ENCODE assay signal across 16 cellular contexts in genomic region chr3:155097009-155097349, GRCh38. TPM values are rescaled to one million over a fixed set of nuclear protein-coding genes. Genes with fewer than 3 reads are reported as not detected.
A peak's percentile ranks its signal among the peaks of the same experiment; 100 is the strongest.
DNase-seq lines count a peak whose midpoint lies in the region; TF ChIP-seq lines count a peak whose summit lies in the region.
"Had no signal": no experiment of that assay in that cellular context is flagged by ENCODE, and none has a peak within 500 bp of the region (broad histone marks: within the 10 kb centered on the region; RNA-seq: fewer than 3 reads in every experiment).

No MANE protein-coding gene starts in this region.

- H3K4me2 ChIP-seq in BLaER1 treated with 17β-estradiol and CSF1 and Interleukin-3, amounts not matched to agents 10 nM and 100 nM: peak overlapping the region in 9 of 11 experiments; percentile 0 to 47 (median 22); a peak in 7 of 22 replicates
- H3K4me2 ChIP-seq in OCI-LY1 (ENCODE audit: low read length): no peak overlapping the region
- H3K4me2 ChIP-seq: A549, GM23338 had no signal

- H4K20me1 ChIP-seq in BLaER1 treated with 17β-estradiol and CSF1 and Interleukin-3, amounts not matched to agents 10 nM and 100 nM: no peaks in the 10 kb centered on the region
- H4K20me1 ChIP-seq in OCI-LY1 (ENCODE audit: insufficient read depth, low read length): no peaks in the 10 kb centered on the region

- H3K9me2 ChIP-seq in OCI-LY1 (ENCODE audit: low read depth, low read length): no peaks in the 10 kb centered on the region

- no peak overlapping the region for H3K9ac ChIP-seq in BLaER1 treated with 17β-estradiol and CSF1 and Interleukin-3, amounts not matched to agents 10 nM and 100 nM
- no peak overlapping the region for H3K9ac ChIP-seq in OCI-LY1 (ENCODE audit: low read length)
- H3K9ac ChIP-seq in subcutaneous abdominal adipose tissue (ENCODE audit: low read length in 5 of 5): no peak overlapping the region

- H3F3A ChIP-seq in OCI-LY1 (ENCODE audit: insufficient read depth, low read length): peaks cover 7% of the 10 kb centered on the region; the same call in 1 of the 2 replicates

- H3K79me2 ChIP-seq in OCI-LY1 (ENCODE audit: insufficient read depth, low read length): peaks cover 52% of the 10 kb centered on the region

- no peak overlapping the region for H3K27ac ChIP-seq in BLaER1 treated with 17β-estradiol and CSF1 and Interleukin-3, amounts not matched to agents 10 nM and 100 nM
- H3K27ac ChIP-seq in OCI-LY1 (ENCODE audit: low read depth, low read length, poor library complexity, severe bottlenecking): peak overlapping the region; percentile 22
- peak overlapping the region; percentile 14 for H3K27ac ChIP-seq in subcutaneous abdominal adipose tissue (ENCODE audit: low read depth, low read length)
- no peak overlapping the region for H3K27ac ChIP-seq in uterus
- no peak overlapping the region for H3K27ac ChIP-seq in dorsolateral prefrontal cortex
- H3K27ac ChIP-seq: 22Rv1, A549 had no signal

- no peak overlapping the region for H3K4me3 ChIP-seq in BLaER1 treated with 17β-estradiol and CSF1 and Interleukin-3, amounts not matched to agents 10 nM and 100 nM
- H3K4me3 ChIP-seq in OCI-LY1 (ENCODE audit: low read depth, low read length, poor library complexity, severe bottlenecking): no peak overlapping the region
- no peak overlapping the region for H3K4me3 ChIP-seq in subcutaneous abdominal adipose tissue (ENCODE audit: low read depth in 1 of 5, low read length in 5 of 5)
- no peak overlapping the region for H3K4me3 ChIP-seq in uterus
- H3K4me3 ChIP-seq in dorsolateral prefrontal cortex: no peak overlapping the region
- H3K4me3 ChIP-seq: A549, GM23338 had no signal

- intact Hi-C loops in uterus (cut with DNase I; ENCODE audit: low total_unique reads): no loop called here
- intact Hi-C loops in dorsolateral prefrontal cortex (cut with DNase I): no loop called here

- TF ChIP-seq POLR2A in uterus (IDR thresholded peaks at IDR 0.05): no peak

- H3K27me3 ChIP-seq in BLaER1 treated with 17β-estradiol and CSF1 and Interleukin-3, amounts not matched to agents 10 nM and 100 nM: no peaks in the 10 kb centered on the region
- no peaks in the 10 kb centered on the region for H3K27me3 ChIP-seq in OCI-LY1 (ENCODE audit: insufficient read depth, low read length)
- no peaks in the 10 kb centered on the region for H3K27me3 ChIP-seq in subcutaneous abdominal adipose tissue (ENCODE audit: control insufficient read depth in 5 of 5, insufficient read depth in 4 of 5, low read length in 5 of 5)
- no peaks in the 10 kb centered on the region for H3K27me3 ChIP-seq in uterus
- peaks cover 0 to 9% (median 0%) of the 10 kb centered on the region in 45 donors for H3K27me3 ChIP-seq in dorsolateral prefrontal cortex

- H3K36me3 ChIP-seq in BLaER1 treated with 17β-estradiol and CSF1 and Interleukin-3, amounts not matched to agents 10 nM and 100 nM: no peaks in the 10 kb centered on the region
- H3K36me3 ChIP-seq in OCI-LY1 (ENCODE audit: insufficient read depth, low read length): peaks cover 92% of the 10 kb centered on the region
- H3K36me3 ChIP-seq in subcutaneous abdominal adipose tissue (ENCODE audit: control insufficient read depth in 5 of 5, insufficient read depth in 5 of 5, low read length in 5 of 5): peaks cover 0 to 4% (median 0%) of the 10 kb centered on the region in 5 donors
- no peaks in the 10 kb centered on the region for H3K36me3 ChIP-seq in uterus

- TF ChIP-seq CTCF in OCI-LY1 (IDR thresholded peaks at IDR 0.05; ENCODE audit: low read length) (no peak), uterus (IDR thresholded peaks at IDR 0.05) (no peak), dorsolateral prefrontal cortex (IDR thresholded peaks at IDR 0.05 in 54 of 56, conservative IDR thresholded peaks at IDR 0.05 in 2 of 56; ENCODE audit: low read depth in 1 of 56, partially characterized antibody in 56 of 56) (no peak)

- peaks cover 17 to 28% (median 25%) of the 10 kb centered on the region in 10 experiments; a peak in 19 of 20 replicates for H3K4me1 ChIP-seq in BLaER1 treated with 17β-estradiol and CSF1 and Interleukin-3, amounts not matched to agents 10 nM and 100 nM
- H3K4me1 ChIP-seq in OCI-LY1 (ENCODE audit: insufficient read depth, low read length, severe bottlenecking) (peaks cover 41% of the 10 kb centered on the region), subcutaneous abdominal adipose tissue (ENCODE audit: control insufficient read depth in 5 of 5, insufficient read depth in 5 of 5, low read length in 5 of 5) (peaks cover 1 to 16% (median 10%) of the 10 kb centered on the region in 5 donors), uterus (no peaks in the 10 kb centered on the region)
- H3K4me1 ChIP-seq: A549, Caco-2 had no signal

- DNase-seq in SKM-1 treated with dmso at 0.1 percent for 144 hours (lab: John Stamatoyannopoulos, UW; ENCODE audit: unreplicated experiment): peak; percentile 20
- DNase-seq in MV-4-11 (lab: John Stamatoyannopoulos, UW): no peak
- no peak for DNase-seq in uterus
- DNase-seq in dorsolateral prefrontal cortex: no peak
- DNase-seq: AML-193, Caco-2, GDM1, H7, HFFc6 had no signal

- peaks cover 9 to 57% (median 47%) of the 10 kb centered on the region in 11 experiments; a peak in 20 of 22 replicates for H3K9me3 ChIP-seq in BLaER1 treated with 17β-estradiol and CSF1 and Interleukin-3, amounts not matched to agents 10 nM and 100 nM (replicated peaks in 1 of 11)
- H3K9me3 ChIP-seq in OCI-LY1 (ENCODE audit: low read length) (peaks cover 17% of the 10 kb centered on the region), subcutaneous abdominal adipose tissue (ENCODE audit: control insufficient read depth in 5 of 5, low read length in 5 of 5) (peaks cover 0 to 3% (median 0%) of the 10 kb centered on the region in 5 donors), uterus (no peaks in the 10 kb centered on the region)
- H3K9me3 ChIP-seq: A549, Caco-2 had no signal

- H2AFZ ChIP-seq in OCI-LY1 (ENCODE audit: low read length): no peak overlapping the region
- H2AFZ ChIP-seq: GM23338 had no signal

RNA-seq across cellular contexts. Expression of gene MME, which starts 16.9 kb away (rescaled TPM):
- 10 to 100 TPM in 1 of 4 donors, 1 to 10 TPM in 3; 1.5 to 96.1 (median 4.2) TPM for total RNA-seq in uterus
- total RNA-seq in dorsolateral prefrontal cortex: 1 to 10 TPM in 110 of 120 experiments, under 1 TPM in 10; 0.20 to 8.5 (median 2.2) TPM
- total RNA-seq: HepG2 had no signal

Comparison
In these comparisons a context has a peak if more than half of its experiments do, and no peak if none do; other contexts are left out.
1. H3K27ac ChIP-seq: peak in OCI-LY1 (single experiment) and subcutaneous abdominal adipose tissue (single experiment); none in BLaER1 treated with 17β-estradiol and CSF1 and Interleukin-3, amounts not matched to agents 10 nM and 100 nM (0 of 11), uterus (0 of 2) and dorsolateral prefrontal cortex (0 of 59).